ENCODE assay signal across 26 cellular contexts in the genomic region with DNA sequence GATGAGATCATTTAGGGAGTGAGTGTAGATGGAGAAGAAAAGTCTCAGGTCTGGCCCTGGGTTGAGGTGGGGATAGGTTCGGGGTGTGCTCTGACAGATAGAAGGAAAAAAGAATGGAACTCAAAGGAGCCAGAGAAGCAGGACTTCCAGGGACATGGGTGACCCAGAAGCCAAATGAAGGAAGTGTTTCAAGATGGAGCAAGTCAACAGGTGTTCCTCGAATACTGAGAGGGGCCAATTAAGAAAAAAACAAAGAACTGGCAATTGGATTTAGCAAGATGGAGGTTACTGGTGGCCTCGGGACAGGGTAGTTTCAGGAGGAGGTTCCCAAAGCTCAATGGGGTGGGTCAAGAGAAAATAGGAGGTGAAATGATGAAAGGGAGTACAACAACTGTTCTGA. TPM values are rescaled to one million over a fixed set of nuclear protein-coding genes. Genes with fewer than 3 reads are reported as not detected.
DNase-seq lines count a peak whose midpoint lies in the region; ATAC-seq and TF ChIP-seq lines count a peak whose summit lies in the region.
"Had no signal": no experiment of that assay in that cellular context is flagged by ENCODE, and none has a peak within 500 bp of the region (broad histone marks: within the 10 kb centered on the region; RNA-seq: fewer than 3 reads in every experiment).

No MANE protein-coding gene starts in this region.

- H4K91ac ChIP-seq in mesenchymal stem cell (ENCODE audit: low read length) = no peak overlapping the region

- H3K27ac ChIP-seq in HEK293 (ENCODE audit: extremely low read depth, low read depth, low read length) = no peak overlapping the region
- no peak overlapping the region for H3K27ac ChIP-seq in mesenchymal stem cell (ENCODE audit: low read length, poor library complexity, severe bottlenecking)
- no peak overlapping the region for H3K27ac ChIP-seq in Karpas-422 (ENCODE audit: low read length)
- no peak overlapping the region for H3K27ac ChIP-seq in foreskin keratinocyte
- H3K27ac ChIP-seq: BLaER1 had no signal

- DNase-seq in mesenchymal stem cell (no peak), neural crest cell (ENCODE audit: low read depth, low spot score) (no peak), progenitor cell of endocrine pancreas (ENCODE audit: low spot score, unreplicated experiment) (no peak), UCSD-AML1 (lab: John Stamatoyannopoulos, UW; ENCODE audit: unreplicated experiment) (no peak), Karpas-422 (no peak), foreskin keratinocyte (no peak)
- DNase-seq: 8988T; ACHN; BE2C; C1 segment of cervical spinal cord; CD4-positive, alpha-beta memory T cell; CD4-positive, CD25-positive, alpha-beta regulatory T cell; CD8-positive, alpha-beta memory T cell; COR-L47; DMS 273 treated with DMSO at 0.1 percent for 48 hours; DMS153; DMS53; DMS79; DND-41; EL; GDM1 had no signal

- H3K36me3 ChIP-seq in HEK293 (ENCODE audit: control insufficient read depth in 2 of 2, insufficient read depth in 1 of 2, low read length in 2 of 2) (peaks cover 0 to 6% of the 10 kb centered on the region in 2 experiments; a peak in 1 of 3 replicates), mesenchymal stem cell (ENCODE audit: control insufficient read depth in 1 of 2, insufficient read depth in 2 of 2, low read depth in 1 of 2, low read length in 2 of 2) (peaks cover 21 to 26% of the 10 kb centered on the region in 2 experiments), Karpas-422 (ENCODE audit: insufficient read depth, low read length) (no peaks in the 10 kb centered on the region)
- H3K36me3 ChIP-seq: BE2C had no signal

- POLR2A ChIA-PET in HEK293 (lab: Yijun Ruan, JAX) = no interaction called here

- H3K36me3 Mint-ChIP-seq in neural crest cell (ENCODE audit: low read depth) (peaks cover 10% of the 10 kb centered on the region), progenitor cell of endocrine pancreas (ENCODE audit: insufficient read depth) (peaks cover 16% of the 10 kb centered on the region)
- H3K36me3 Mint-ChIP-seq: CD14-positive monocyte; CD4-positive, alpha-beta memory T cell; CD4-positive, CD25-positive, alpha-beta regulatory T cell; CD8-positive, alpha-beta memory T cell had no signal

- no peaks in the 10 kb centered on the region for H3K79me2 ChIP-seq in Karpas-422 (ENCODE audit: low read length)

- H4K8ac ChIP-seq in mesenchymal stem cell (ENCODE audit: low read length) = no peak overlapping the region

- no peak overlapping the region for H2AFZ ChIP-seq in mesenchymal stem cell (ENCODE audit: low read depth, low read length)
- H2AFZ ChIP-seq in Karpas-422 (ENCODE audit: low read length) = no peak overlapping the region

- H3K4me3 Mint-ChIP-seq in neural crest cell = no peak overlapping the region
- H3K4me3 Mint-ChIP-seq in progenitor cell of endocrine pancreas (ENCODE audit: low read depth) = no peak overlapping the region
- H3K4me3 Mint-ChIP-seq: CD14-positive monocyte; CD4-positive, alpha-beta memory T cell; CD4-positive, CD25-positive, alpha-beta regulatory T cell; CD8-positive, alpha-beta memory T cell had no signal

- no peaks in the 10 kb centered on the region for H4K20me1 ChIP-seq in Karpas-422 (ENCODE audit: insufficient read depth, low read depth, low read length)
- H4K20me1 ChIP-seq: BLaER1 had no signal

- TF ChIP-seq CTCF in HEK293 (tag by site-specific recombination; IDR thresholded peaks at IDR 0.05) = no peak
- no peak for TF ChIP-seq CTCF in neural crest cell (conservative IDR thresholded peaks at IDR 0.05)
- TF ChIP-seq CTCF in progenitor cell of endocrine pancreas (IDR thresholded peaks at IDR 0.05; ENCODE audit: unreplicated experiment) = no peak
- TF ChIP-seq CTCF in foreskin keratinocyte (conservative IDR thresholded peaks at IDR 0.05) = no peak

- H3K27me3 Mint-ChIP-seq in neural crest cell (ENCODE audit: low read depth) (no peaks in the 10 kb centered on the region), progenitor cell of endocrine pancreas (no peaks in the 10 kb centered on the region)

- no peak overlapping the region for H3K23ac ChIP-seq in mesenchymal stem cell (ENCODE audit: low read length in 2 of 2)

- H3K9ac ChIP-seq in mesenchymal stem cell (ENCODE audit: low read length) = no peak overlapping the region
- H3K9ac ChIP-seq in Karpas-422 (ENCODE audit: low read length) = no peak overlapping the region
- H3K9ac ChIP-seq: BLaER1 had no signal

- no peak overlapping the region for H2BK15ac ChIP-seq in mesenchymal stem cell (ENCODE audit: low read depth, poor library complexity, severe bottlenecking)

- H3K9me3 Mint-ChIP-seq in neural crest cell = no peaks in the 10 kb centered on the region
- no peaks in the 10 kb centered on the region for H3K9me3 Mint-ChIP-seq in progenitor cell of endocrine pancreas (ENCODE audit: low read depth)
- H3K9me3 Mint-ChIP-seq: CD4-positive, alpha-beta memory T cell; CD8-positive, alpha-beta memory T cell had no signal

- H2AK5ac ChIP-seq in mesenchymal stem cell (ENCODE audit: low read length, severe bottlenecking) = peak overlapping the region; percentile 17

- H3K4me1 Mint-ChIP-seq in neural crest cell (peaks cover 4% of the 10 kb centered on the region), progenitor cell of endocrine pancreas (ENCODE audit: low read depth) (peaks cover 2% of the 10 kb centered on the region)
- H3K4me1 Mint-ChIP-seq: CD14-positive monocyte; CD4-positive, alpha-beta memory T cell; CD4-positive, CD25-positive, alpha-beta regulatory T cell; CD8-positive, alpha-beta memory T cell had no signal

- no peak overlapping the region for H3K14ac ChIP-seq in mesenchymal stem cell (ENCODE audit: low read length in 2 of 2)

- H3K4me1 ChIP-seq in HEK293 (ENCODE audit: control insufficient read depth, insufficient read depth, low read length) (peaks cover 11% of the 10 kb centered on the region), mesenchymal stem cell (ENCODE audit: control insufficient read depth, insufficient read depth, low read depth, low read length) (peaks cover 8% of the 10 kb centered on the region), Karpas-422 (ENCODE audit: low read length) (no peaks in the 10 kb centered on the region), foreskin keratinocyte (no peaks in the 10 kb centered on the region)
- H3K4me1 ChIP-seq: BE2C, BLaER1 had no signal

- H2BK12ac ChIP-seq in mesenchymal stem cell (ENCODE audit: low read length in 2 of 2) = no peak overlapping the region

- H3K9me3 ChIP-seq in HEK293 (ENCODE audit: control insufficient read depth, insufficient read depth, low read depth, low read length) = no peaks in the 10 kb centered on the region
- H3K9me3 ChIP-seq in mesenchymal stem cell (ENCODE audit: control insufficient read depth, low read length) = no peaks in the 10 kb centered on the region
- no peaks in the 10 kb centered on the region for H3K9me3 ChIP-seq in Karpas-422 (ENCODE audit: low read length)
- H3K9me3 ChIP-seq: BE2C, BLaER1 had no signal

- CTCF ChIA-PET in HEK293 (lab: Yijun Ruan, JAX) = no interaction called here

- no peak overlapping the region for H3K4me3 ChIP-seq in HEK293 (ENCODE audit: low read depth, low read length)
- H3K4me3 ChIP-seq in mesenchymal stem cell (ENCODE audit: insufficient read depth in 1 of 2, low read depth in 1 of 2, low read length in 2 of 2) = no peak overlapping the region
- H3K4me3 ChIP-seq in Karpas-422 (ENCODE audit: low read length) = no peak overlapping the region
- H3K4me3 ChIP-seq: BLaER1, GM12878 had no signal

- H3K4me2 ChIP-seq in mesenchymal stem cell (ENCODE audit: low read length, poor library complexity, severe bottlenecking) = no peak overlapping the region
- H3K4me2 ChIP-seq in Karpas-422 (ENCODE audit: low read depth, low read length, poor library complexity, severe bottlenecking) = no peak overlapping the region
- H3K4me2 ChIP-seq: BLaER1 had no signal

- no peaks in the 10 kb centered on the region for H3K9me2 ChIP-seq in Karpas-422 (replicated peaks; ENCODE audit: insufficient read depth, low read length)

- 96% methylated on average over 3 of the region's 3 CpGs for WGBS in mesenchymal stem cell

- no peak overlapping the region for H2BK5ac ChIP-seq in mesenchymal stem cell (ENCODE audit: low read depth, low read length, poor library complexity, severe bottlenecking)

- no peak overlapping the region for H3K18ac ChIP-seq in mesenchymal stem cell (ENCODE audit: low read depth in 1 of 2, low read length in 2 of 2)

- H3K79me1 ChIP-seq in mesenchymal stem cell (replicated peaks; ENCODE audit: low read length, poor library complexity, severe bottlenecking) = peaks cover 22% of the 10 kb centered on the region

- no peak overlapping the region for H2BK120ac ChIP-seq in mesenchymal stem cell (ENCODE audit: low read depth, low read length)

- H3K27ac Mint-ChIP-seq in neural crest cell (ENCODE audit: unreplicated experiment) (peak overlapping the region; percentile 31), progenitor cell of endocrine pancreas (peak overlapping the region; percentile 42)
- H3K27ac Mint-ChIP-seq: CD14-positive monocyte; CD4-positive, alpha-beta memory T cell; CD4-positive, CD25-positive, alpha-beta regulatory T cell; CD8-positive, alpha-beta memory T cell had no signal

- ATAC-seq in HG02884 (IDR thresholded peaks at IDR 0.05; ENCODE audit: unreplicated experiment) (no peak), foreskin keratinocyte (no peak)
- ATAC-seq: GM12878 had no signal

- no peak overlapping the region for H3K4ac ChIP-seq in mesenchymal stem cell (ENCODE audit: low read depth in 1 of 2, low read length in 2 of 2)

- H3K27me3 ChIP-seq in mesenchymal stem cell (ENCODE audit: control insufficient read depth in 1 of 2, insufficient read depth in 1 of 2, low read length in 2 of 2) (no peaks in the 10 kb centered on the region), Karpas-422 (ENCODE audit: low read length) (no peaks in the 10 kb centered on the region), foreskin keratinocyte (no peaks in the 10 kb centered on the region)
- H3K27me3 ChIP-seq: BE2C, BLaER1 had no signal

TF ChIP-seq in HEK293, 187 proteins besides CTCF, POLR2A, EP300 and RAD21 (continues in another document):
- TF ChIP-seq TCF7L2 (IDR thresholded peaks at IDR 0.05; ENCODE audit: borderline replicate concordance, low read depth, low read length) = no peak
- peak; percentile 92 for TF ChIP-seq SCRT2 (tag by site-specific recombination; IDR thresholded peaks at IDR 0.05)
- peak; percentile 86 for TF ChIP-seq SCRT1 (tag by site-specific recombination; IDR thresholded peaks at IDR 0.05; ENCODE audit: borderline replicate concordance)
- no peak for TF ChIP-seq IKZF3 (tag by site-specific recombination; IDR thresholded peaks at IDR 0.05)
- no peak for TF ChIP-seq ZNF837 (tag by site-specific recombination; IDR thresholded peaks at IDR 0.05)
- no peak for TF ChIP-seq ZNF560 (tag by site-specific recombination; IDR thresholded peaks at IDR 0.05; ENCODE audit: borderline replicate concordance)
- no peak for TF ChIP-seq ZNF621 (tag by site-specific recombination; IDR thresholded peaks at IDR 0.05)
- TF ChIP-seq ZNF777 (tag by site-specific recombination; IDR thresholded peaks at IDR 0.05; ENCODE audit: borderline replicate concordance) = no peak

RNA-seq across cellular contexts. Expression of gene DENND2A, which starts 40.3 kb away (rescaled TPM):
- polyA plus RNA-seq in mesenchymal stem cell (2013, experiment 1 of 2) = 17.2 TPM
- polyA plus RNA-seq in mesenchymal stem cell (2013, experiment 2 of 2) = 19.9 TPM
- total RNA-seq in neural crest cell (29.8 and 33.7 TPM in 2 replicates), progenitor cell of endocrine pancreas (32.0 and 39.8 TPM in 2 replicates), foreskin keratinocyte (1.1 and 3.0 TPM in 2 replicates)
- not detected in 2 replicates for total RNA-seq in Karpas-422 (2014; rRNA removed; shearing (Covaris generic); ENCODE audit: low replicate concordance)
- polyA plus RNA-seq in foreskin keratinocyte = 0.62 and 2.0 TPM in 2 replicates
- total RNA-seq: CD4-positive, alpha-beta memory T cell; CD4-positive, CD25-positive, alpha-beta regulatory T cell; CD8-positive, alpha-beta memory T cell; GM12878 had no signal
- polyA plus RNA-seq: CD14-positive monocyte; CD4-positive, alpha-beta memory T cell; CD4-positive, CD25-positive, alpha-beta regulatory T cell; CD8-positive, alpha-beta memory T cell had no signal
